ENCODE assay signal across 8 cellular contexts in genomic region chr17:44014133-44014436, GRCh38. TPM values are rescaled to one million over a fixed set of nuclear protein-coding genes. Genes with fewer than 3 reads are reported as not detected.
A peak's percentile ranks its signal among the peaks of the same experiment; 100 is the strongest.
DNase-seq lines count a peak whose midpoint lies in the region; ATAC-seq, FAIRE-seq and TF ChIP-seq lines count a peak whose summit lies in the region.

No MANE protein-coding gene starts in this region.

- no peak for ATAC-seq in memory B cell (ENCODE audit: low read depth)
- peak; percentile 3 for ATAC-seq in upper lobe of right lung

- H3K27me3 Mint-ChIP-seq in brain (peaks cover 5% of the 10 kb centered on the region), memory B cell (no peaks in the 10 kb centered on the region)

- peak overlapping the region; percentile 95 for H3K4me3 ChIP-seq in upper lobe of right lung

- peak overlapping the region; percentile 87 for H3K27ac ChIP-seq in upper lobe of right lung

- H3K4me3 Mint-ChIP-seq in brain (peak overlapping the region; percentile 99 to 100 (median 100)), memory B cell (peak overlapping the region; percentile 99)

- DNase-seq in activated effector memory CD4-positive, alpha-beta T cell treated with anti-CD3 and anti-CD28 coated beads, Interleukin-2, amount 50 U/mL, for 16 hours = peak; percentile 65
- DNase-seq in activated effector memory CD4-positive, alpha-beta T cell treated with Interleukin-2 at 50 U/mL for 16 hours = no peak
- DNase-seq in memory B cell (ENCODE audit: low spot score in 2 of 2) (no peak), upper lobe of right lung (no peak), CD1c-positive myeloid dendritic cell (ENCODE audit: extremely low spot score) (no peak), frontal cortex (ENCODE audit: low spot score in 2 of 2) (no peak)
- DNase-seq in stimulated activated CD4-positive, alpha-beta T cell treated with anti-CD3 and anti-CD28 coated beads, Interleukin-1b, Interleukin-23, amount 100 ng/mL, for 48 hours = no peak

- H3K27me3 ChIP-seq in upper lobe of right lung = no peaks in the 10 kb centered on the region

- no peaks in the 10 kb centered on the region for H3K9me3 Mint-ChIP-seq in brain
- H3K9me3 Mint-ChIP-seq in memory B cell = no peaks in the 10 kb centered on the region

- TF ChIP-seq CTCF in brain (conservative IDR thresholded peaks at IDR 0.05) (no peak), upper lobe of right lung (IDR thresholded peaks at IDR 0.05) (no peak)

- H3K9me3 ChIP-seq in upper lobe of right lung = no peaks in the 10 kb centered on the region

- intact Hi-C loops in upper lobe of right lung (cut with DNase I) = no loop called here

- H3K27ac Mint-ChIP-seq in brain (peak overlapping the region; percentile 97 to 100 (median 100)), memory B cell (peak overlapping the region; percentile 73)

- FAIRE-seq in frontal cortex (lab: Jason Lieb, UNC) = no peak

- H3K4me1 Mint-ChIP-seq in brain (peaks cover 30% of the 10 kb centered on the region), memory B cell (peaks cover 9% of the 10 kb centered on the region)

- peaks cover 7% of the 10 kb centered on the region for H3K36me3 ChIP-seq in upper lobe of right lung

- H3K4me1 ChIP-seq in upper lobe of right lung = peaks cover 14% of the 10 kb centered on the region

- peaks cover 10% of the 10 kb centered on the region for H3K36me3 Mint-ChIP-seq in brain
- H3K36me3 Mint-ChIP-seq in memory B cell = peaks cover 9% of the 10 kb centered on the region

RNA-seq across cellular contexts. Expression of gene TMEM101, which starts 0.7 kb away (rescaled TPM):
- polyA plus RNA-seq in brain (ENCODE audit: insufficient read depth, low read depth, low replicate concordance) = 34.5 TPM
- total RNA-seq in upper lobe of right lung (27.4 TPM), frontal cortex (41.2 TPM)

RNA-seq across cellular contexts. Expression of gene NAGS, which starts 9.7 kb away (rescaled TPM):
- 1.2 TPM for polyA plus RNA-seq in brain (ENCODE audit: insufficient read depth, low read depth, low replicate concordance)
- 7.1 TPM for total RNA-seq in upper lobe of right lung
- total RNA-seq in frontal cortex = 0.41 TPM

RNA-seq across cellular contexts. Expression of gene LSM12, which starts 52.4 kb away (rescaled TPM):
- 45.1 TPM for polyA plus RNA-seq in brain (ENCODE audit: insufficient read depth, low read depth, low replicate concordance)
- total RNA-seq in upper lobe of right lung = 39.8 TPM
- total RNA-seq in frontal cortex = 26.5 TPM

RNA-seq across cellular contexts. Expression of gene G6PC3, which starts 56.5 kb away (rescaled TPM):
- polyA plus RNA-seq in brain (ENCODE audit: insufficient read depth, low read depth, low replicate concordance) = 187 TPM
- total RNA-seq in upper lobe of right lung (39.7 TPM), frontal cortex (11.4 TPM)
